Comparison of ENCODE assay signal across 1 cellular context in genomic region chr14:61516957-61517356, GRCh38.
TF ChIP-seq lines count a peak whose summit lies in the region.

No MANE protein-coding gene starts in this region.

TF ChIP-seq in GM12878, 131 proteins besides CTCF, POLR2A, EP300 and RAD21 (continued from another document):
- TF ChIP-seq PRDM15 (CRISPR knock-in tag; IDR thresholded peaks at IDR 0.05) (no peak), PML (IDR thresholded peaks at IDR 0.05; ENCODE audit: low read length) (no peak), E2F4 (IDR thresholded peaks at IDR 0.05; ENCODE audit: low read depth, low read length) (no peak), SIX5 (IDR thresholded peaks at IDR 0.05; ENCODE audit: low read depth, low read length, severe bottlenecking) (no peak), EED (IDR thresholded peaks at IDR 0.05; ENCODE audit: low read depth) (no peak), POU2F2 (IDR thresholded peaks at IDR 0.05; ENCODE audit: borderline replicate concordance, low read depth, low read length) (no peak), BMI1 (IDR thresholded peaks at IDR 0.05; ENCODE audit: borderline replicate concordance) (no peak), SMAD1 (IDR thresholded peaks at IDR 0.05; ENCODE audit: low read depth, partially characterized antibody) (no peak), CBX3 (IDR thresholded peaks at IDR 0.05; ENCODE audit: borderline replicate concordance, low read depth) (no peak), RFX5 (IDR thresholded peaks at IDR 0.05; ENCODE audit: low read depth, low read length) (no peak), ZNF622 (IDR thresholded peaks at IDR 0.05) (no peak), BHLHE40 (IDR thresholded peaks at IDR 0.05; ENCODE audit: borderline replicate concordance in 1 of 2, low read depth in 2 of 2, low read length in 1 of 2) (no peak), RELA (IDR thresholded peaks at IDR 0.05; ENCODE audit: borderline replicate concordance, partially characterized antibody) (no peak), LARP7 (IDR thresholded peaks at IDR 0.05) (no peak), CUX1 (IDR thresholded peaks at IDR 0.05; ENCODE audit: insufficient replicate concordance, low read depth, low read length) (no peak)
